ENCODE assay signal across 20 cellular contexts in the genomic region with DNA sequence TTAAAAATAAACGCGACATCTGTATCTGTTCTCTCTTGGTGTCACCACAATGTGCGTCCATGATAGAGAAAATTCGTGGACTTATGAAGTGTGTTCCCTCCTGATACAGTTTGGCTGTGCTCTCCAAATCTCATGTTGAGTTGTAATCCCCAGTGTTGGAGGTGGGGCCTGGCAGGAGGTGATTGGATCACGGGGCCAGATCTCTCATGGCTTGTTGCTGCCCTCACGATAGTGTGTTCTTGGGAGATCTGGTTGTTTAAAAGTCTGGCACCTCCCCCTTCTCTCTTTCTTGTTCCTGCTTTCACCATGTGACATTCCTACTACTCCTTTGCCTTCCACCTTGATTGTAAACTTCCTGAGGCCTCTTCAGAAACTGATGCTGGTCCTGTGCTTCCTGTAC.
"Had no signal": no experiment of that assay in that cellular context is flagged by ENCODE, and none has a peak within 500 bp of the region (broad histone marks: within the 10 kb centered on the region; RNA-seq: fewer than 3 reads in every experiment).

No MANE protein-coding gene starts in this region.

- H3K27me3 Mint-ChIP-seq: activated CD4-positive, alpha-beta T cell treated with anti-CD3 and anti-CD28 coated beads, Interleukin-2, amount 10 ng/mL, durations not matched to agents 7 days and 5 days; activated CD8-positive, alpha-beta T cell treated with anti-CD3 and anti-CD28 coated beads for 36 hours had no signal

- ATAC-seq: activated CD8-positive, alpha-beta T cell treated with anti-CD3 and anti-CD28 coated beads for 36 hours; activated naive CD4-positive, alpha-beta T cell treated with anti-CD3 and anti-CD28 coated beads, Interleukin-2, amount 50 U/mL, for 72 hours; body of pancreas; T-helper 17 cell had no signal

- H3K9me3 Mint-ChIP-seq: activated CD4-positive, alpha-beta T cell treated with anti-CD3 and anti-CD28 coated beads, Interleukin-2, amount 10 ng/mL, durations not matched to agents 7 days and 5 days; activated CD8-positive, alpha-beta T cell treated with anti-CD3 and anti-CD28 coated beads for 36 hours; activated naive CD4-positive, alpha-beta T cell treated with anti-CD3 and anti-CD28 coated beads, Interleukin-2, amount 50 U/mL, for 72 hours; activated T-helper 2 cell treated with anti-CD3 and anti-CD28 coated beads, Interferon-gamma antibody, Interleukin-2, Interleukin-4, amounts not matched to agents 10 μg/mL and 5 μg/mL and 100 μg/mL, durations not matched to agents 14 hours and 24 hours and 36 hours had no signal

- H3K27ac Mint-ChIP-seq: activated CD4-positive, alpha-beta T cell treated with anti-CD3 and anti-CD28 coated beads, Interleukin-2, amount 10 ng/mL, durations not matched to agents 7 days and 5 days; activated CD8-positive, alpha-beta T cell treated with anti-CD3 and anti-CD28 coated beads for 36 hours; activated naive CD4-positive, alpha-beta T cell treated with anti-CD3 and anti-CD28 coated beads, Interleukin-2, amount 50 U/mL, for 72 hours; activated T-helper 2 cell treated with anti-CD3 and anti-CD28 coated beads, Interferon-gamma antibody, Interleukin-2, Interleukin-4, amounts not matched to agents 10 μg/mL and 5 μg/mL and 100 μg/mL, durations not matched to agents 14 hours and 24 hours and 36 hours; T-helper 17 cell had no signal

- H3K4me1 Mint-ChIP-seq: activated CD4-positive, alpha-beta T cell treated with anti-CD3 and anti-CD28 coated beads, Interleukin-2, amount 10 ng/mL, durations not matched to agents 7 days and 5 days; T-helper 17 cell had no signal

- H3K4me3 Mint-ChIP-seq: activated CD4-positive, alpha-beta T cell treated with anti-CD3 and anti-CD28 coated beads, Interleukin-2, amount 10 ng/mL, durations not matched to agents 7 days and 5 days; activated CD8-positive, alpha-beta T cell treated with anti-CD3 and anti-CD28 coated beads for 36 hours; naive B cell; T-helper 17 cell had no signal

- H3K27me3 ChIP-seq: body of pancreas, right atrium auricular region, tibial nerve had no signal

- H3K4me3 ChIP-seq: body of pancreas, left ventricle myocardium inferior, lung, right atrium auricular region, tibial nerve had no signal

- DNase-seq: activated CD4-positive, alpha-beta T cell treated with anti-CD3 and anti-CD28 coated beads for 1 hour; activated CD4-positive, alpha-beta T cell treated with anti-CD3 and anti-CD28 coated beads, Interleukin-2, amount 10 ng/mL, durations not matched to agents 7 days and 5 days; activated CD8-positive, alpha-beta T cell treated with anti-CD3 and anti-CD28 coated beads for 36 hours; activated T-cell treated with anti-CD3 and anti-CD28 coated beads, Interleukin-2, amount 50 U/mL, for 48 hours; aorta; body of pancreas; dermis blood vessel endothelial cell; effector CD4-positive, alpha-beta T cell; left ventricle myocardium inferior; naive B cell; occipital lobe; stimulated activated CD4-positive, alpha-beta T cell treated with anti-CD3 and anti-CD28 coated beads, Interleukin-15, amount 100 ng/mL, for 24 hours; stimulated activated naive CD4-positive, alpha-beta T cell treated with Interleukin-2 at 50 U/mL for 16 hours; T-helper 17 cell; T1000 had no signal

- H3K27ac ChIP-seq: body of pancreas, left ventricle myocardium inferior, right atrium auricular region, tibial nerve had no signal

- H3K9me3 ChIP-seq: body of pancreas, left ventricle myocardium inferior, right atrium auricular region, tibial nerve had no signal

- H3K36me3 ChIP-seq: left ventricle myocardium inferior, right atrium auricular region, tibial nerve had no signal

- H3K36me3 Mint-ChIP-seq: activated naive CD4-positive, alpha-beta T cell treated with anti-CD3 and anti-CD28 coated beads, Interleukin-2, amount 50 U/mL, for 72 hours; naive B cell had no signal

- H3K4me1 ChIP-seq: body of pancreas, left ventricle myocardium inferior, right atrium auricular region had no signal
